8 cellular contexts compared by ENCODE assay signal in the genomic region with DNA sequence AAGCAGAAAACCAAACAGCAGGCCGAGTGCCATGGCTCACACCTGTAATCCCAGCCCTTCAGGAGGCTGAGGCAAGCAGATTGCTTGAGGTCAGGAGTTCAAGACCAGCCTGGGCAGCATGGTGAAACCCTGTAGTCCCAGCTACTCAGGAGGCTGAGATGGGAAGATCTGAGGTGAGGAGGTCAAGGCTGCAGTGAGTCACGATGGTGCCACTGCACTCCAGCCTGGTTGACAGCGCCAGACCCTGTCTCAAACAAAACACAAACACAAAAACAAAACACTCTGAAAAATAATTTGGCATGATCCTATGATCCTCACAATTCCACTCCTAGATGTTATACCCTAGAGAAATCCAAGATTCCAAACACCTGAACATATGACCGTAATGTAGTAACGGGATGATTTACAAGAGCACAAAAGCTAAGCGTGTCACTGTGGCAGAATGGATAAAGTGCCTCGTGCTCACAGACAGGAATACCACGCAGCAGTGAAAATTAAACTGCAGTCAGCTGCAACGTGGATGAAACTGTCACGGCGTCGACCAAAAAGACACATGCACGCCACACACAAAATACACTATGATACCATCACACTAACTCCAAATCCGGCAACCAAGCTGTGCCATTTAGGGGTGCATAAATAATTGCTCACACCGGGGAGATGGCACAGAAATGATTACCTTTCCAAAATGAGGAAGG. TPM values are rescaled to one million over a fixed set of nuclear protein-coding genes. Genes with fewer than 3 reads are reported as not detected.
DNase-seq lines count a peak whose midpoint lies in the region; ATAC-seq, FAIRE-seq and TF ChIP-seq lines count a peak whose summit lies in the region.

No MANE protein-coding gene starts in this region.

- CTCF ChIA-PET in endothelial cell of umbilical vein (lab: Charles Lee) = no interaction called here

- peaks cover 16% of the 10 kb centered on the region for H3K4me1 ChIP-seq in endothelial cell of umbilical vein (ENCODE audit: control insufficient read depth, extremely low read depth, insufficient read depth, low read length)
- peaks cover 7 to 8% of the 10 kb centered on the region in 2 experiments for H3K4me1 ChIP-seq in trophoblast cell (ENCODE audit: control insufficient read depth in 1 of 2, insufficient read depth in 2 of 2, low read length in 2 of 2)

- H3K4me2 ChIP-seq in endothelial cell of umbilical vein (ENCODE audit: insufficient read depth, low read length) (peak overlapping the region; percentile 89), trophoblast cell (ENCODE audit: low read length) (peak overlapping the region; percentile 98)

- H4K91ac ChIP-seq in trophoblast cell (ENCODE audit: low read depth, low read length) = no peak overlapping the region

- H2AFZ ChIP-seq in endothelial cell of umbilical vein (ENCODE audit: low read depth, low read length) (no peak overlapping the region), trophoblast cell (ENCODE audit: insufficient read depth, low read length, poor library complexity) (no peak overlapping the region)

- intact Hi-C loops in endothelial cell of umbilical vein (cut with micrococcal nuclease) = no loop called here

- H4K8ac ChIP-seq in trophoblast cell (ENCODE audit: low read depth, low read length) = no peak overlapping the region

- no peak overlapping the region for H3K23ac ChIP-seq in trophoblast cell (ENCODE audit: low read length)

- no peak overlapping the region for H2AK5ac ChIP-seq in trophoblast cell (ENCODE audit: low read length)

- H3K9ac ChIP-seq in endothelial cell of umbilical vein (replicated peaks; ENCODE audit: extremely low read depth, insufficient read depth, low read length) = no peak overlapping the region
- H3K9ac ChIP-seq in trophoblast cell (ENCODE audit: low read length) = no peak overlapping the region

- H3K79me1 ChIP-seq in trophoblast cell (ENCODE audit: low read length) = peaks cover 5% of the 10 kb centered on the region

- no peak for ATAC-seq in GM21367 (IDR thresholded peaks at IDR 0.05; ENCODE audit: unreplicated experiment)

- peak overlapping the region; percentile 79 for H3K4me3 ChIP-seq in GM12864 (ENCODE audit: low read depth, low read length)
- peak overlapping the region in 2 of 3 experiments; percentile 69 to 96 for H3K4me3 ChIP-seq in endothelial cell of umbilical vein (replicated peaks in 1 of 3; ENCODE audit: insufficient read depth in 1 of 3, low read depth in 1 of 3, low read length in 3 of 3)
- no peak overlapping the region for H3K4me3 ChIP-seq in trophoblast cell (ENCODE audit: low read depth, low read length)

- H3K27ac ChIP-seq in endothelial cell of umbilical vein (ENCODE audit: insufficient read depth, low read depth, low read length) = no peak overlapping the region
- no peak overlapping the region for H3K27ac ChIP-seq in trophoblast cell (ENCODE audit: low read depth, low read length)

- peaks cover 0 to 3% of the 10 kb centered on the region in 2 experiments for H3K36me3 ChIP-seq in endothelial cell of umbilical vein (ENCODE audit: control insufficient read depth in 2 of 2, extremely low read depth in 1 of 2, insufficient read depth in 2 of 2, low read length in 2 of 2)
- peaks cover 5 to 11% of the 10 kb centered on the region in 2 experiments for H3K36me3 ChIP-seq in trophoblast cell (ENCODE audit: control insufficient read depth in 1 of 2, insufficient read depth in 2 of 2, low read length in 2 of 2)

- TF ChIP-seq CTCF in GM12864 (IDR thresholded peaks at IDR 0.05; ENCODE audit: low read depth, low read length, missing control alignments) (no peak), endothelial cell of umbilical vein (IDR thresholded peaks at IDR 0.05; ENCODE audit: extremely low read depth in 1 of 2, insufficient read depth in 1 of 2, low read depth in 1 of 2, low read length in 2 of 2) (no peak)

- peaks cover 3% of the 10 kb centered on the region for H4K20me1 ChIP-seq in endothelial cell of umbilical vein (replicated peaks; ENCODE audit: control insufficient read depth, extremely low read depth, insufficient read depth, low read length)

- no CpG with 5 or more reads among the region's 15 CpGs for WGBS in trophoblast cell (ENCODE audit: extremely low coverage, insufficient coverage, insufficient read length)

- H3K18ac ChIP-seq in trophoblast cell (ENCODE audit: low read length) = no peak overlapping the region

- H3K27me3 ChIP-seq in endothelial cell of umbilical vein (ENCODE audit: control insufficient read depth in 2 of 2, insufficient read depth in 2 of 2, low read length in 2 of 2) = no peaks in the 10 kb centered on the region
- no peaks in the 10 kb centered on the region for H3K27me3 ChIP-seq in trophoblast cell (ENCODE audit: insufficient read depth, low read length)

- FAIRE-seq in RCC 7860 (lab: Jason Lieb, UNC) (no peak), endothelial cell of umbilical vein (lab: Jason Lieb, UNC) (peak; percentile 38), GM12892 (lab: Jason Lieb, UNC) (no peak)

- no peak overlapping the region for H4K12ac ChIP-seq in trophoblast cell (ENCODE audit: low read depth, low read length)

- no peak for TF ChIP-seq POLR2A in endothelial cell of umbilical vein (IDR thresholded peaks at IDR 0.05; ENCODE audit: low read depth, low read length)
- no peak for TF ChIP-seq POLR2A in GM12892 (IDR thresholded peaks at IDR 0.05; ENCODE audit: low read depth, low read length)

- dilution Hi-C loops in endothelial cell of umbilical vein (cut with MboI; ENCODE audit: extremely low pct_ligation_motif_present, low sequenced_read_pairs) = no loop called here

- H3K4ac ChIP-seq in trophoblast cell (ENCODE audit: low read depth, low read length) = peak overlapping the region; percentile 77

- POLR2A ChIA-PET in endothelial cell of umbilical vein (lab: Charles Lee) = no interaction called here

- no peaks in the 10 kb centered on the region for H3K9me1 ChIP-seq in endothelial cell of umbilical vein (replicated peaks; ENCODE audit: control insufficient read depth, extremely low read depth, insufficient read depth, low read length)

- H3K9me3 ChIP-seq in endothelial cell of umbilical vein (replicated peaks; ENCODE audit: control insufficient read depth, insufficient read depth, low read length) (no peaks in the 10 kb centered on the region), trophoblast cell (ENCODE audit: insufficient read depth, low read depth, low read length) (no peaks in the 10 kb centered on the region)

- no peak for DNase-seq in GM12864 (ENCODE audit: low read depth)
- DNase-seq in RCC 7860 (ENCODE audit: low spot score) = peak; percentile 8
- DNase-seq in endothelial cell of umbilical vein (ENCODE audit: low read depth, low spot score) = no peak
- DNase-seq in trophoblast cell = peak in 1 of 2 donors; percentile 13
- DNase-seq in anterior cingulate cortex (lab: John Stamatoyannopoulos, UW) = no peak
- no peak for DNase-seq in stimulated activated CD4-positive, alpha-beta T cell treated with anti-CD3 and anti-CD28 coated beads, Interleukin-12 subunit alpha, Interleukin-12 subunit beta, amount 100 ng/mL, for 4 hours
- DNase-seq in GM12892 (ENCODE audit: insufficient read length) = no peak

- BruUV-seq in endothelial cell of umbilical vein (replicated peaks; lab: Mats Ljungman, UMichigan) = TSS peak; percentile 20

- H3K79me2 ChIP-seq in endothelial cell of umbilical vein (ENCODE audit: control insufficient read depth, insufficient read depth, low read length) (peaks cover 50% of the 10 kb centered on the region), trophoblast cell (ENCODE audit: control insufficient read depth, insufficient read depth, low read length, poor library complexity) (peaks cover 14% of the 10 kb centered on the region)

- no peak overlapping the region for H2BK12ac ChIP-seq in trophoblast cell (ENCODE audit: low read length)

- no peak overlapping the region for H2BK5ac ChIP-seq in trophoblast cell (ENCODE audit: low read depth, low read length, poor library complexity)

- no peak overlapping the region for H2BK120ac ChIP-seq in trophoblast cell (ENCODE audit: insufficient read depth, low read length, poor library complexity)

- H3K14ac ChIP-seq in trophoblast cell (ENCODE audit: low read length) = no peak overlapping the region

TF ChIP-seq in endothelial cell of umbilical vein, 7 proteins besides CTCF, POLR2A, EP300 and RAD21 (continues in another document):
- TF ChIP-seq, protein P1, sequence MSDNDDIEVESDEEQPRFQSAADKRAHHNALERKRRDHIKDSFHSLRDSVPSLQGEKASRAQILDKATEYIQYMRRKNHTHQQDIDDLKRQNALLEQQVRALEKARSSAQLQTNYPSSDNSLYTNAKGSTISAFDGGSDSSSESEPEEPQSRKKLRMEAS (IDR thresholded peaks at IDR 0.05; ENCODE audit: insufficient read depth, insufficient read length) = no peak
- no peak for TF ChIP-seq EZH2 (IDR thresholded peaks at IDR 0.05; ENCODE audit: borderline replicate concordance, low read depth, low read length, severe bottlenecking)
- TF ChIP-seq POLR2AphosphoS5 (IDR thresholded peaks at IDR 0.05; ENCODE audit: insufficient read depth, low read depth, low read length) = no peak
- TF ChIP-seq FOS (IDR thresholded peaks at IDR 0.05; ENCODE audit: borderline replicate concordance, insufficient read depth, low read length) = no peak
- no peak for TF ChIP-seq MYC (IDR thresholded peaks at IDR 0.05; ENCODE audit: low read depth, low read length)
- TF ChIP-seq JUN (IDR thresholded peaks at IDR 0.05; ENCODE audit: borderline replicate concordance, insufficient read depth, insufficient read length, low read depth) = no peak

RNA-seq across cellular contexts. Expression of a gene that starts 1.7 kb away (rescaled TPM):
- 27.3 and 30.3 TPM in 2 replicates for total RNA-seq in endothelial cell of umbilical vein
- 22.8 and 23.5 TPM in 2 replicates for polyA plus RNA-seq in endothelial cell of umbilical vein
- polyA plus RNA-seq in endothelial cell of umbilical vein (2011; cell fraction: cytosol; rRNA removed) = 13.5 and 17.8 TPM in 2 replicates
- 27.8 and 28.5 TPM in 2 replicates for polyA plus RNA-seq in endothelial cell of umbilical vein (2011; cell fraction: nucleus; rRNA removed)
- 14.1 and 17.7 TPM in 2 replicates for polyA plus RNA-seq in endothelial cell of umbilical vein (2012)
- 9.7 and 11.4 TPM in 2 replicates for polyA minus RNA-seq in endothelial cell of umbilical vein
- polyA minus RNA-seq in endothelial cell of umbilical vein (2011; cell fraction: cytosol; rRNA and poly(A)+ RNA removed) = 11.0 TPM
- polyA minus RNA-seq in endothelial cell of umbilical vein (2011; cell fraction: nucleus; rRNA and poly(A)+ RNA removed) = 7.0 and 23.4 TPM in 2 replicates
- 27.2 and 27.8 TPM in 2 replicates for polyA plus RNA-seq in trophoblast cell (2013)
- 15.9 TPM for polyA plus RNA-seq in GM12892 (2012; ENCODE audit: missing spikeins)

RNA-seq across cellular contexts. Expression of a gene that starts 52.0 kb away (rescaled TPM):
- 0.11 and 0.12 TPM in 2 replicates for total RNA-seq in endothelial cell of umbilical vein
- polyA plus RNA-seq in endothelial cell of umbilical vein = 0.10 and 0.11 TPM in 2 replicates
- polyA plus RNA-seq in endothelial cell of umbilical vein (2011; cell fraction: cytosol; rRNA removed) = 0.04 and 0.06 TPM in 2 replicates
- polyA plus RNA-seq in endothelial cell of umbilical vein (2011; cell fraction: nucleus; rRNA removed) = 0.09 and 0.11 TPM in 2 replicates
- polyA plus RNA-seq in endothelial cell of umbilical vein (2012) = 0.08 and 0.15 TPM in 2 replicates
- 1.1 and 2.4 TPM in 2 replicates for polyA minus RNA-seq in endothelial cell of umbilical vein
- polyA minus RNA-seq in endothelial cell of umbilical vein (2011; cell fraction: cytosol; rRNA and poly(A)+ RNA removed) = 2.5 TPM
- 0.05 TPM in 1 of 2 replicates, not detected in the other for polyA minus RNA-seq in endothelial cell of umbilical vein (2011; cell fraction: nucleus; rRNA and poly(A)+ RNA removed)
- polyA plus RNA-seq in trophoblast cell (2013) = 0.30 and 0.35 TPM in 2 replicates
- polyA plus RNA-seq in GM12892 (2012; ENCODE audit: missing spikeins) = not detected
